ENCODE assay signal across 9 cellular contexts in the genomic region with DNA sequence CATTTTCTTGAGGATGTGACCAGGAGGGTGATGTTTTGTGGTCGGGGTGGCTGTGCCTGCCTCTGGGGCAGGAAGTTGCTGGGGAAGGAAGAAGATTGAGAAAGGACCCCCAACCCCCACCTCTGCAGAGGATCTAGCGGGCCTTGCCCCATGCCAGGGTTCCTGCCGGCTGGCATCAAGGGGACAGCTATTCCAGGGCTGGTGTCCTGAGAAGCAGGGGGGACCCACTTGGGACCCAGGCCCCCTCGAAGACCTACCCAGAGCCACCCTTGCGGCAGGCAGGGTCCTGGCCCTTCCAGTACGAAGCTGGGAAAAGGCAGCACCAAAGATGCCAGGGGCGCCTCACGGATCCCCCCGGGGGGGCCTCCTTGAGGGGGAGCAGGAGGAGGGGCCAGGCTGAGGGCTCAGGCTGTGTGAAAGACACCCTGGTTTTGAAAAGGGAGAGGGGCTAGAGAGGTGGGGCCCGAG. TPM values are rescaled to one million over a fixed set of nuclear protein-coding genes. Genes with fewer than 3 reads are reported as not detected.
DNase-seq lines count a peak whose midpoint lies in the region; ATAC-seq and TF ChIP-seq lines count a peak whose summit lies in the region.
"Had no signal": no experiment of that assay in that cellular context is flagged by ENCODE, and none has a peak within 500 bp of the region (broad histone marks: within the 10 kb centered on the region; RNA-seq: fewer than 3 reads in every experiment).

No MANE protein-coding gene starts in this region.

- intact Hi-C loops in activated T-helper 2 cell treated with anti-CD3 and anti-CD28 coated beads, Interferon-gamma antibody, Interleukin-2, Interleukin-4, amounts not matched to agents 10 μg/mL and 5 μg/mL and 100 μg/mL, durations not matched to agents 14 hours and 24 hours and 36 hours (cut with micrococcal nuclease): loop anchor here (2.0 kb wide), 2 partner anchors 35 to 53 kb away; no protein-coding TSS in a partner anchor
- intact Hi-C loops in left lung (cut with DNase I): no loop called here
- intact Hi-C loops in testis (cut with DNase I; ENCODE audit: low total_unique reads): no loop called here

- TF ChIP-seq POLR2A in testis (IDR thresholded peaks at IDR 0.05): no peak

- peak overlapping the region in 1 of 2 donors; percentile 60 for H3K4me3 ChIP-seq in left lung
- H3K4me3 ChIP-seq in testis: no peak overlapping the region

- TF ChIP-seq CTCF in left lung (IDR thresholded peaks at IDR 0.05): no peak
- no peak for TF ChIP-seq CTCF in testis (IDR thresholded peaks at IDR 0.05)

- H3K27ac ChIP-seq in left lung: peak overlapping the region; percentile 85 to 96
- H3K27ac ChIP-seq in testis: peak overlapping the region; percentile 71 to 87

- H3K27me3 ChIP-seq in left lung (no peaks in the 10 kb centered on the region), testis (no peaks in the 10 kb centered on the region)

- H3K4me1 Mint-ChIP-seq in T-helper 1 cell treated with Interleukin-12 subunit alpha and Interleukin-12 subunit beta and Interleukin-4 antibody, amounts not matched to agents 30 μg/mL and 1 μg/mL, for 36 hours (ENCODE audit: low read depth): peaks cover 45% of the 10 kb centered on the region
- peaks cover 43% of the 10 kb centered on the region for H3K4me1 Mint-ChIP-seq in activated T-helper 2 cell treated with anti-CD3 and anti-CD28 coated beads, Interferon-gamma antibody, Interleukin-2, Interleukin-4, amounts not matched to agents 10 μg/mL and 5 μg/mL and 100 μg/mL, durations not matched to agents 14 hours and 24 hours and 36 hours (ENCODE audit: low read depth)

- no peaks in the 10 kb centered on the region for H3K9me3 Mint-ChIP-seq in T-helper 1 cell treated with Interleukin-12 subunit alpha and Interleukin-12 subunit beta and Interleukin-4 antibody, amounts not matched to agents 30 μg/mL and 1 μg/mL, for 36 hours
- no peaks in the 10 kb centered on the region for H3K9me3 Mint-ChIP-seq in activated T-helper 2 cell treated with anti-CD3 and anti-CD28 coated beads, Interferon-gamma antibody, Interleukin-2, Interleukin-4, amounts not matched to agents 10 μg/mL and 5 μg/mL and 100 μg/mL, durations not matched to agents 14 hours and 24 hours and 36 hours

- WGBS in testis, 2 donors: 84 to 85% methylated on average over 3 to 10 of the region's 10 CpGs

- DNase-seq in T-helper 1 cell: no peak
- no peak for DNase-seq in activated T-helper 2 cell treated with anti-CD3 and anti-CD28 coated beads, Interferon-gamma antibody, Interleukin-2, Interleukin-4, amounts not matched to agents 10 μg/mL and 5 μg/mL and 100 μg/mL, durations not matched to agents 14 hours and 24 hours and 36 hours (ENCODE audit: low spot score)
- peak; percentile 61 to 87 for DNase-seq in left lung
- DNase-seq in testis: no peak
- DNase-seq in NCI-H69 (lab: John Stamatoyannopoulos, UW): no peak
- DNase-seq: ACHN had no signal

- H3K4me3 Mint-ChIP-seq in T-helper 1 cell treated with Interleukin-12 subunit alpha and Interleukin-12 subunit beta and Interleukin-4 antibody, amounts not matched to agents 30 μg/mL and 1 μg/mL, for 36 hours: peak overlapping the region; percentile 91
- peak overlapping the region; percentile 79 for H3K4me3 Mint-ChIP-seq in activated T-helper 2 cell treated with anti-CD3 and anti-CD28 coated beads, Interferon-gamma antibody, Interleukin-2, Interleukin-4, amounts not matched to agents 10 μg/mL and 5 μg/mL and 100 μg/mL, durations not matched to agents 14 hours and 24 hours and 36 hours (ENCODE audit: low read depth)

- ATAC-seq in left lung (no peak), HG03521 (IDR thresholded peaks at IDR 0.05; ENCODE audit: unreplicated experiment) (no peak), GM19324 (IDR thresholded peaks at IDR 0.05; ENCODE audit: low FRiP score, unreplicated experiment) (no peak)

- H3K9me3 ChIP-seq in left lung: no peaks in the 10 kb centered on the region
- no peaks in the 10 kb centered on the region for H3K9me3 ChIP-seq in testis

- no peaks in the 10 kb centered on the region for H3K36me3 Mint-ChIP-seq in T-helper 1 cell treated with Interleukin-12 subunit alpha and Interleukin-12 subunit beta and Interleukin-4 antibody, amounts not matched to agents 30 μg/mL and 1 μg/mL, for 36 hours (ENCODE audit: low read depth)
- H3K36me3 Mint-ChIP-seq in activated T-helper 2 cell treated with anti-CD3 and anti-CD28 coated beads, Interferon-gamma antibody, Interleukin-2, Interleukin-4, amounts not matched to agents 10 μg/mL and 5 μg/mL and 100 μg/mL, durations not matched to agents 14 hours and 24 hours and 36 hours (ENCODE audit: low read depth): no peaks in the 10 kb centered on the region

- H3K36me3 ChIP-seq in left lung (peaks cover 0 to 27% of the 10 kb centered on the region in 2 donors), testis (ENCODE audit: low read depth, missing control alignments) (no peaks in the 10 kb centered on the region)

- H3K4me1 ChIP-seq in left lung (peaks cover 64 to 98% of the 10 kb centered on the region in 2 donors), testis (peaks cover 75% of the 10 kb centered on the region)

- peak overlapping the region; percentile 89 for H3K27ac Mint-ChIP-seq in T-helper 1 cell treated with Interleukin-12 subunit alpha and Interleukin-12 subunit beta and Interleukin-4 antibody, amounts not matched to agents 30 μg/mL and 1 μg/mL, for 36 hours
- peak overlapping the region; percentile 73 for H3K27ac Mint-ChIP-seq in activated T-helper 2 cell treated with anti-CD3 and anti-CD28 coated beads, Interferon-gamma antibody, Interleukin-2, Interleukin-4, amounts not matched to agents 10 μg/mL and 5 μg/mL and 100 μg/mL, durations not matched to agents 14 hours and 24 hours and 36 hours

- H3K27me3 Mint-ChIP-seq in T-helper 1 cell treated with Interleukin-12 subunit alpha and Interleukin-12 subunit beta and Interleukin-4 antibody, amounts not matched to agents 30 μg/mL and 1 μg/mL, for 36 hours (ENCODE audit: low read depth): no peaks in the 10 kb centered on the region
- no peaks in the 10 kb centered on the region for H3K27me3 Mint-ChIP-seq in activated T-helper 2 cell treated with anti-CD3 and anti-CD28 coated beads, Interferon-gamma antibody, Interleukin-2, Interleukin-4, amounts not matched to agents 10 μg/mL and 5 μg/mL and 100 μg/mL, durations not matched to agents 14 hours and 24 hours and 36 hours (ENCODE audit: low read depth)

RNA-seq across cellular contexts. Expression of a gene that starts 6.6 kb away (rescaled TPM):
- total RNA-seq in activated T-helper 2 cell treated with anti-CD3 and anti-CD28 coated beads, Interferon-gamma antibody, Interleukin-2, Interleukin-4, amounts not matched to agents 10 μg/mL and 5 μg/mL and 100 μg/mL, durations not matched to agents 14 hours and 24 hours and 36 hours: 64.3 and 72.7 TPM in 2 replicates
- 100 to 1,000 TPM in 1 of 2 donors, 10 to 100 TPM in 1; 58.2 to 113 TPM for total RNA-seq in left lung
- total RNA-seq in testis: 10 to 100 TPM; 45.0 to 47.3 TPM
- 26.6 TPM for polyA plus RNA-seq in testis (ENCODE audit: insufficient read depth, low read depth, low replicate concordance)

RNA-seq across cellular contexts. Expression of a gene that starts 43.3 kb away (rescaled TPM):
- 69.2 and 72.1 TPM in 2 replicates for total RNA-seq in activated T-helper 2 cell treated with anti-CD3 and anti-CD28 coated beads, Interferon-gamma antibody, Interleukin-2, Interleukin-4, amounts not matched to agents 10 μg/mL and 5 μg/mL and 100 μg/mL, durations not matched to agents 14 hours and 24 hours and 36 hours
- total RNA-seq in left lung: 10 to 100 TPM; 32.9 to 46.5 TPM
- total RNA-seq in testis: 100 to 1,000 TPM in 1 of 2 donors, 10 to 100 TPM in 1; 99.7 to 108 TPM
- 35.1 TPM for polyA plus RNA-seq in testis (ENCODE audit: insufficient read depth, low read depth, low replicate concordance)

RNA-seq across cellular contexts. Expression of a gene that starts 44.2 kb away (rescaled TPM):
- total RNA-seq in activated T-helper 2 cell treated with anti-CD3 and anti-CD28 coated beads, Interferon-gamma antibody, Interleukin-2, Interleukin-4, amounts not matched to agents 10 μg/mL and 5 μg/mL and 100 μg/mL, durations not matched to agents 14 hours and 24 hours and 36 hours: 240 and 242 TPM in 2 replicates
- total RNA-seq in left lung: 100 to 1,000 TPM; 262 to 265 TPM
- total RNA-seq in testis: 100 to 1,000 TPM; 318 to 355 TPM
- polyA plus RNA-seq in testis (ENCODE audit: insufficient read depth, low read depth, low replicate concordance): 233 TPM

Comparison
In these comparisons a context has a peak if more than half of its experiments do, and no peak if none do; other contexts are left out.
1. DNase-seq: peak in left lung (2 of 2); none in T-helper 1 cell (0 of 5), activated T-helper 2 cell treated with anti-CD3 and anti-CD28 coated beads, Interferon-gamma antibody, Interleukin-2, Interleukin-4, amounts not matched to agents 10 μg/mL and 5 μg/mL and 100 μg/mL, durations not matched to agents 14 hours and 24 hours and 36 hours (single experiment), testis (single experiment) and NCI-H69 (single experiment).